8 cellular contexts compared by ENCODE assay signal in genomic region chr3:107064445-107065060, GRCh38.
DNase-seq lines count a peak whose midpoint lies in the region; ATAC-seq and TF ChIP-seq lines count a peak whose summit lies in the region.

No MANE protein-coding gene starts in this region.

- no peak overlapping the region for H3K4me3 ChIP-seq in epithelial cell of esophagus (ENCODE audit: low read length)

- DNase-seq in DMS 273 (lab: John Stamatoyannopoulos, UW; ENCODE audit: unreplicated experiment) (peak; percentile 96), HPDE6-E6E7 (ENCODE audit: extremely low spot score) (peak; percentile 64), NCI-H82 (lab: John Stamatoyannopoulos, UW) (peak; percentile 93), epithelial cell of esophagus (ENCODE audit: low read depth) (peak; percentile 79), mucosa of gallbladder (ENCODE audit: low spot score) (peak; percentile 74)
- DNase-seq in activated CD8-positive, alpha-beta memory T cell treated with anti-CD3 and anti-CD28 coated beads for 24 hours: peak; percentile 78
- peak; percentile 72 for DNase-seq in stimulated activated naive CD8-positive, alpha-beta T cell treated with anti-CD3 and anti-CD28 coated beads, Interleukin-15, Interleukin-2, amounts not matched to agents 100 U/mL and 50 U/mL, for 24 hours

- TF ChIP-seq CTCF in epithelial cell of esophagus (IDR thresholded peaks at IDR 0.05; ENCODE audit: insufficient read depth, low read depth, low read length, missing control alignments): peak; percentile 89

- ATAC-seq in GM21381 (IDR thresholded peaks at IDR 0.05; ENCODE audit: unreplicated experiment): peak; percentile 95
- ATAC-seq in stimulated activated naive CD8-positive, alpha-beta T cell treated with anti-CD3 and anti-CD28 coated beads, Interleukin-15, Interleukin-2, amounts not matched to agents 100 U/mL and 50 U/mL, for 24 hours: peak; percentile 76
